ENCODE assay signal across 24 cellular contexts in genomic region chr7:98196706-98197605, GRCh38. TPM values are rescaled to one million over a fixed set of nuclear protein-coding genes. Genes with fewer than 3 reads are reported as not detected.
DNase-seq lines count a peak whose midpoint lies in the region; ATAC-seq, FAIRE-seq and TF ChIP-seq lines count a peak whose summit lies in the region.
"Had no signal": no experiment of that assay in that cellular context is flagged by ENCODE, and none has a peak within 500 bp of the region (broad histone marks: within the 10 kb centered on the region; RNA-seq: fewer than 3 reads in every experiment).

No MANE protein-coding gene starts in this region.

- TF ChIP-seq CTCF in right atrium auricular region (IDR thresholded peaks at IDR 0.05) (no peak), bronchial epithelial cell (IDR thresholded peaks at IDR 0.05; ENCODE audit: insufficient read depth, low read length, severe bottlenecking) (no peak), GM20000 (IDR thresholded peaks at IDR 0.05; ENCODE audit: extremely low read depth, missing control alignments) (no peak)

- H3K4me3 ChIP-seq in right atrium auricular region (no peak overlapping the region), bronchial epithelial cell (ENCODE audit: low read depth, low read length) (no peak overlapping the region)
- H3K4me3 ChIP-seq: BLaER1 treated with 17β-estradiol and CSF1 and Interleukin-3, amounts not matched to agents 10 nM and 100 nM; GM12878; skin epidermis had no signal

- H3K27ac ChIP-seq in right atrium auricular region, result no peak overlapping the region
- H3K27ac ChIP-seq: BLaER1 treated with 17β-estradiol and CSF1 and Interleukin-3, amounts not matched to agents 10 nM and 100 nM; RWPE1; skin epidermis had no signal

- H3K36me3 ChIP-seq in right atrium auricular region (peaks cover 47% of the 10 kb centered on the region), bronchial epithelial cell (ENCODE audit: control insufficient read depth, insufficient read depth, low read length) (peaks cover 6% of the 10 kb centered on the region)

- TF ChIP-seq POLR2A in H54 (IDR thresholded peaks at IDR 0.05; ENCODE audit: low read depth, low read length), result no peak

- intact Hi-C loops in left cardiac atrium (cut with DNase I), result no loop called here

- H3K9me3 ChIP-seq in right atrium auricular region, result no peaks in the 10 kb centered on the region

- no peaks in the 10 kb centered on the region for H3K4me1 ChIP-seq in right atrium auricular region

- ATAC-seq in left cardiac atrium (no peak), GM21737 (IDR thresholded peaks at IDR 0.05; ENCODE audit: unreplicated experiment) (no peak), HG03280 (IDR thresholded peaks at IDR 0.05; ENCODE audit: unreplicated experiment) (no peak)
- ATAC-seq: GM12878, SK-N-SH treated with all-trans-retinoic acid at 6 μM for 48 hours had no signal

- DNase-seq in right atrium auricular region (ENCODE audit: low spot score) (peak; percentile 34), left cardiac atrium (no peak), NOMO-1 treated with DMSO at 0.1 percent for 48 hours (lab: John Stamatoyannopoulos, UW; ENCODE audit: unreplicated experiment) (peak; percentile 94), bronchial epithelial cell (ENCODE audit: low read depth) (no peak), GM20000 (ENCODE audit: low spot score) (no peak), H54 (ENCODE audit: insufficient read length, low spot score) (no peak)
- DNase-seq: activated CD4-positive, alpha-beta T cell treated with anti-CD3 and anti-CD28 coated beads, Interleukin-2, amount 50 U/mL, for 4 hours; cerebellar nuclear complex; MM.1S; NCI-H1694; NCI-H2171; NCI-H524 treated with DMSO at 0.1 percent for 48 hours; NK-92 treated with Interleukin-12 subunit alpha and Interleukin-12 subunit beta, amount 100 ng/mL, for 24 hours; stimulated activated CD4-positive, alpha-beta T cell treated with anti-CD3 and anti-CD28 coated beads, Interleukin-1b, Interleukin-23, amount 100 ng/mL, for 48 hours; trophoblast cell had no signal

- FAIRE-seq in bronchial epithelial cell (lab: Jason Lieb, UNC) (peak; percentile 32), H54 (lab: Jason Lieb, UNC) (no peak)
- FAIRE-seq: D721Med, GM12878 had no signal

- H3K27me3 ChIP-seq in right atrium auricular region (no peaks in the 10 kb centered on the region), bronchial epithelial cell (ENCODE audit: control insufficient read depth, insufficient read depth, low read length) (no peaks in the 10 kb centered on the region)
- H3K27me3 ChIP-seq: BLaER1 treated with 17β-estradiol and CSF1 and Interleukin-3, amounts not matched to agents 10 nM and 100 nM had no signal

RNA-seq across cellular contexts. Expression of gene BHLHA15, which starts 14.3 kb away (rescaled TPM):
- total RNA-seq in right atrium auricular region (under 1 TPM in 1 of 2 donors, not detected in 1; 0.83 TPM), left cardiac atrium (under 1 TPM; 0.37 to 0.38 TPM), bronchial epithelial cell (2.3 and 3.2 TPM in 2 replicates)
- total RNA-seq: Daoy had no signal

RNA-seq across cellular contexts. Expression of gene TECPR1, which starts 55.1 kb away (rescaled TPM):
- total RNA-seq in right atrium auricular region, result 10 to 100 TPM; 11.5 to 13.9 TPM
- total RNA-seq in left cardiac atrium, result 10 to 100 TPM; 20.9 to 23.4 TPM
- total RNA-seq in bronchial epithelial cell, result 8.2 and 12.4 TPM in 2 replicates

Comparison
In these comparisons a context has a peak if more than half of its experiments do, and no peak if none do; other contexts are left out.
1. DNase-seq: peak in right atrium auricular region (single experiment) and NOMO-1 treated with DMSO at 0.1 percent for 48 hours (single experiment); none in left cardiac atrium (single experiment), bronchial epithelial cell (single experiment), GM20000 (single experiment) and H54 (single experiment).